Comparison of ENCODE assay signal across 13 cellular contexts in the genomic region with DNA sequence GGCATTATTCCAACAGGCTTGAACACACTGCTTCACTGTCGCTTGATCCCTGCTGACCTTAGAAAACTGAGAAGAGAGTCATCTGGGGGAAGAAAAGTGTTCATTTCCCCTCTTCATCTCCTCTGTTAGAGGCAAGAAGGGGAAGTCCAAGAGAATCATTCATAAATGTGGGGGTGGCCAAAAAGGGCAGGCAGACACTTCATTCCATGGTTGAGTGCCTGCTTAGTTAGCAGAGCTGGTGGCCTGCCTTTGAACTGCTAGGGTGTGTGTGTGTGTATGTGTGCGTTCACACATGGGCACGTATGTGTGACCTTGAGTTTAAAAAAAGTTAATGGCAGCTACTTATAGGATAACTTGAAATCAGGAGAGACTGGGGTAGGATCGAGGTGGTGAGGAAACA. TPM values are rescaled to one million over a fixed set of nuclear protein-coding genes. Genes with fewer than 3 reads are reported as not detected.
A peak's percentile ranks its signal among the peaks of the same experiment; 100 is the strongest.
DNase-seq lines count a peak whose midpoint lies in the region; ATAC-seq, FAIRE-seq and TF ChIP-seq lines count a peak whose summit lies in the region.
"Had no signal": no experiment of that assay in that cellular context is flagged by ENCODE, and none has a peak within 500 bp of the region (broad histone marks: within the 10 kb centered on the region; RNA-seq: fewer than 3 reads in every experiment).

No MANE protein-coding gene starts in this region.

- H3K9ac ChIP-seq in GM23248 (no peak overlapping the region), smooth muscle cell (ENCODE audit: low read depth) (no peak overlapping the region)

- no peaks in the 10 kb centered on the region for H3K36me3 ChIP-seq in kidney epithelial cell (ENCODE audit: control insufficient read depth, insufficient read depth, low read length)
- H3K36me3 ChIP-seq in GM23248 (ENCODE audit: low read depth) = no peaks in the 10 kb centered on the region
- H3K36me3 ChIP-seq in smooth muscle cell (ENCODE audit: low read depth) = no peaks in the 10 kb centered on the region
- H3K36me3 ChIP-seq: right lobe of liver, transverse colon had no signal

- H3K27me3 ChIP-seq in kidney epithelial cell (ENCODE audit: control insufficient read depth, insufficient read depth, low read length) (no peaks in the 10 kb centered on the region), GM23248 (replicated peaks; ENCODE audit: insufficient read depth) (no peaks in the 10 kb centered on the region), smooth muscle cell (ENCODE audit: low read depth) (peaks cover 15% of the 10 kb centered on the region)
- H3K27me3 ChIP-seq: right lobe of liver, transverse colon had no signal

- H3K79me2 ChIP-seq in GM23248 (ENCODE audit: insufficient read depth) (no peaks in the 10 kb centered on the region), smooth muscle cell (ENCODE audit: low read depth) (no peaks in the 10 kb centered on the region)

- ATAC-seq in GM21390 (IDR thresholded peaks at IDR 0.05; ENCODE audit: unreplicated experiment) (peak; percentile 97), HG03280 (IDR thresholded peaks at IDR 0.05; ENCODE audit: unreplicated experiment) (peak; percentile 94)
- ATAC-seq: right lobe of liver, SK-N-SH treated with all-trans-retinoic acid at 6 μM for 48 hours had no signal

- H3K9me3 ChIP-seq in GM23248 (ENCODE audit: low read depth) (no peaks in the 10 kb centered on the region), smooth muscle cell (replicated peaks; ENCODE audit: low read depth) (no peaks in the 10 kb centered on the region)
- H3K9me3 ChIP-seq: right lobe of liver, transverse colon had no signal

- H3K4me1 ChIP-seq in GM23248 (ENCODE audit: insufficient read depth) (peaks cover 34% of the 10 kb centered on the region), smooth muscle cell (ENCODE audit: low read depth) (no peaks in the 10 kb centered on the region)

- 87 to 94% methylated on average over 4 of the region's 4 CpGs for WGBS in GM23248 (ENCODE audit: low coverage in 1 of 2, low lambda C conversion rate in 2 of 2, missing lambda C conversion rate in 2 of 2), 2 experiments
- WGBS in smooth muscle cell (ENCODE audit: low lambda C conversion rate) = 91% methylated on average over 4 of the region's 4 CpGs

- H3K27ac ChIP-seq in GM23248 (no peak overlapping the region), smooth muscle cell (ENCODE audit: low read depth) (no peak overlapping the region)
- H3K27ac ChIP-seq: right lobe of liver, transverse colon had no signal

- no peaks in the 10 kb centered on the region for H3K9me2 ChIP-seq in GM23248 (ENCODE audit: insufficient read depth)

- DNase-seq in GM18507 (ENCODE audit: extremely low spot score, insufficient read length, low read depth) = peak; percentile 51
- DNase-seq in kidney epithelial cell (ENCODE audit: low read depth) = peak; percentile 64
- DNase-seq in cerebellum (ENCODE audit: low spot score) = no peak
- DNase-seq in UCSD-AML1 (lab: John Stamatoyannopoulos, UW; ENCODE audit: unreplicated experiment) = no peak
- no peak for DNase-seq in GM23248
- no peak for DNase-seq in smooth muscle cell (lab: John Stamatoyannopoulos, UW; ENCODE audit: unreplicated experiment)
- DNase-seq: amniotic stem cell, NCI-H1048, right lobe of liver, transverse colon had no signal

- FAIRE-seq in GM18507 (lab: Jason Lieb, UNC) = peak; percentile 98

- H4K20me1 ChIP-seq in GM23248 (ENCODE audit: insufficient read depth) = no peaks in the 10 kb centered on the region
- H4K20me1 ChIP-seq in smooth muscle cell (ENCODE audit: low read depth) = no peaks in the 10 kb centered on the region

- in situ Hi-C loops in GM23248 (cut with MboI) = loop anchor here (25.0 kb wide), 1 partner anchor 120 kb away; no protein-coding TSS in a partner anchor

- H2AFZ ChIP-seq in GM23248 (no peak overlapping the region), smooth muscle cell (ENCODE audit: low read depth) (no peak overlapping the region)

- H3K4me3 ChIP-seq in kidney epithelial cell (ENCODE audit: low read depth, low read length) (no peak overlapping the region), GM23248 (no peak overlapping the region), smooth muscle cell (no peak overlapping the region)
- H3K4me3 ChIP-seq: right lobe of liver, transverse colon had no signal

- H3K4me2 ChIP-seq in GM23248 (ENCODE audit: unreplicated experiment) (no peak overlapping the region), smooth muscle cell (no peak overlapping the region)

- H3F3A ChIP-seq in GM23248 (ENCODE audit: insufficient read depth) = no peaks in the 10 kb centered on the region
- H3F3A ChIP-seq in smooth muscle cell (ENCODE audit: low read depth) = no peaks in the 10 kb centered on the region

- no peak for TF ChIP-seq CTCF in kidney epithelial cell (IDR thresholded peaks at IDR 0.05; ENCODE audit: insufficient read depth, low read length, poor library complexity, severe bottlenecking)
- no peak for TF ChIP-seq CTCF in smooth muscle cell (IDR thresholded peaks at IDR 0.05; ENCODE audit: borderline replicate concordance, insufficient read depth, poor library complexity, severe bottlenecking)

RNA-seq across cellular contexts. Expression of a gene that starts 39.4 kb away (rescaled TPM):
- total RNA-seq in kidney epithelial cell = not detected in 2 replicates
- total RNA-seq in cerebellum = not detected
- total RNA-seq in GM23248 (2014; rRNA removed; shearing (Covaris generic)) = not detected in 2 replicates
- 0.10 TPM in 1 of 2 replicates, not detected in the other for polyA plus RNA-seq in GM23248 (2016; fragmentation: Nextera tagmentation; extraction: Ambion mirVana)
- total RNA-seq in smooth muscle cell = not detected in 2 replicates
- polyA plus RNA-seq in smooth muscle cell = not detected in 2 replicates
- total RNA-seq: right lobe of liver, transverse colon had no signal

RNA-seq across cellular contexts. Expression of a gene that starts 53.3 kb away (rescaled TPM):
- 4.7 and 5.6 TPM in 2 replicates for total RNA-seq in kidney epithelial cell
- 65.4 TPM for total RNA-seq in cerebellum
- total RNA-seq in GM23248 (2014; rRNA removed; shearing (Covaris generic)) = 429 and 440 TPM in 2 replicates
- polyA plus RNA-seq in GM23248 (2016; fragmentation: Nextera tagmentation; extraction: Ambion mirVana) = 331 and 339 TPM in 2 replicates
- total RNA-seq in smooth muscle cell = 25.6 and 29.4 TPM in 2 replicates
- polyA plus RNA-seq in smooth muscle cell = 7.3 and 9.1 TPM in 2 replicates

Comparison
In these comparisons a context has a peak if more than half of its experiments do, and no peak if none do; other contexts are left out.
1. DNase-seq: peak in GM18507 (single experiment) and kidney epithelial cell (single experiment); none in cerebellum (single experiment), UCSD-AML1 (single experiment), GM23248 (single experiment) and smooth muscle cell (single experiment).